Comparison of ENCODE assay signal across 31 cellular contexts in the genomic region with DNA sequence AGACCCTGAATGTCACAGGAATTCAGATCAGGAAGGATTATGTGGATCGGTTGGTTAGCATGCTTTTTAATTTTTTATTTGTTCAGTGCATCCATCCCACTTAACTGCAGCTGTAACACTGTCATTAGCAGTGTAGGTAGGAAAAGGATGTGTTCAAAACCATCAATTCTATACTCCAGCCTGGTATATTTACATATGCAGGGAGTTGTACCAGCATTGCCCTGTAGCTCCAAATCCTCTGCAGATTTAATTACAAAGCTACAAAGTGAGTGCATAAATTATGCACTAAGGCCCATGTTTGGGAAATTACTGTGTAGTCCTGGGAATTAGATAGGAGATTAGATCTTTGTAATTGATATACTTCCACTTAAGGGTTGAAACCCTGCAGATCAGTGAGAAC.
"Had no signal": no experiment of that assay in that cellular context is flagged by ENCODE, and none has a peak within 500 bp of the region (broad histone marks: within the 10 kb centered on the region; RNA-seq: fewer than 3 reads in every experiment).

No MANE protein-coding gene starts in this region.

- H3K4me3 ChIP-seq: MG63, Peyer's patch, SJSA1 had no signal

- ATAC-seq: activated CD8-positive, alpha-beta memory T cell treated with anti-CD3 and anti-CD28 coated beads, Interleukin-2, amount 10 ng/mL, durations not matched to agents 7 days and 5 days; activated naive CD8-positive, alpha-beta T cell treated with anti-CD3 and anti-CD28 coated beads, Interleukin-2, amount 50 U/mL, for 24 hours; PC-3 had no signal

- H3K27ac ChIP-seq: Peyer's patch, SJSA1, WERI-Rb-1 had no signal

- H3K9me3 ChIP-seq: MG63, Peyer's patch, SJSA1 had no signal

- DNase-seq: activated CD4-positive, alpha-beta memory T cell treated with anti-CD3 and anti-CD28 coated beads, Interleukin-2, amount 10 ng/mL, durations not matched to agents 7 days and 5 days; activated CD4-positive, alpha-beta T cell treated with anti-CD3 and anti-CD28 coated beads for 1 hour; activated CD4-positive, alpha-beta T cell treated with anti-CD3 and anti-CD28 coated beads for 48 hours; activated CD4-positive, CD25-positive, alpha-beta regulatory T cell; activated CD8-positive, alpha-beta memory T cell treated with anti-CD3 and anti-CD28 coated beads for 24 hours; activated CD8-positive, alpha-beta memory T cell treated with anti-CD3 and anti-CD28 coated beads, Interleukin-2, amount 10 ng/mL, durations not matched to agents 7 days and 5 days; activated CD8-positive, alpha-beta memory T cell treated with anti-CD3 and anti-CD28 coated beads, Interleukin-2, amount 50 U/mL, for 48 hours; activated effector memory CD4-positive, alpha-beta T cell treated with Interleukin-2 at 50 U/mL for 16 hours; activated naive CD4-positive, alpha-beta T cell treated with anti-CD3 and anti-CD28 coated beads, Interleukin-2, amount 10 ng/mL, durations not matched to agents 7 days and 5 days; activated naive CD8-positive, alpha-beta T cell treated with anti-CD3 and anti-CD28 coated beads, Interleukin-2, amount 50 U/mL, for 24 hours; activated T-cell treated with anti-CD3 and anti-CD28 coated beads, Interleukin-2, amount 50 U/mL, for 48 hours; anterior cingulate cortex; caudate nucleus; cerebellar nuclear complex; Kasumi-1; KG1; MG63; NCI-H1092; NCI-H1694 treated with DMSO at 0.1 percent for 48 hours; NCI-H2029; NCI-H345; NCI-H524 treated with DMSO at 0.1 percent for 48 hours; NCI-H82; NK-92 treated with Interleukin-12 subunit alpha and Interleukin-12 subunit beta, amount 100 ng/mL, for 24 hours; PC-3; Peyer's patch; RPMI8226; SHP77 treated with DMSO at 0.1 percent for 48 hours; T1000; WERI-Rb-1 had no signal

- H3K36me3 ChIP-seq: MG63, Peyer's patch, SJSA1, WERI-Rb-1 had no signal

- H3K27me3 ChIP-seq: MG63, Peyer's patch, SJSA1 had no signal

- H3K4me1 ChIP-seq: Peyer's patch, SJSA1 had no signal
